ENCODE assay signal across 9 cellular contexts in the genomic region with DNA sequence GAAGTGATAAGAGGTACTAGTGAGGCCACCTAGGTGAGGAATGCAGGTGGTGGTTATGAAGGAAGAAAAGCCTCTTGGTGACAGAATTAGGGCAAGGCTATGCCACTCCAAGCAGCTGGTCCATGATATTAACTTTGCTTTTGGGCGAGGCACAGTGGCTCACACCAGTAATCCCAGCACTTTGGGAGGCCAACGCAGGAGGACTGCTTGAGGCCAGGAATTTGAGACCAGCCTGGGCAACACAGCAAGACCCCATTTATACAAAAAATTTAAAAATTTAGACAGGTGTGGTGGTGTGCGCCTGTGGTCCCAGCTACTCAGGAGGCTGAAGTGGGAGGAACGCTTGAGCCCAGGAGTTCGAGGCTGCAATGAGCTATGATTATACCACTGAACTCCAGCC.
"Had no signal": no experiment of that assay in that cellular context is flagged by ENCODE, and none has a peak within 500 bp of the region (broad histone marks: within the 10 kb centered on the region; RNA-seq: fewer than 3 reads in every experiment).

No MANE protein-coding gene starts in this region.

- H3K4me2 ChIP-seq: GM23338 had no signal

- H3K4me3 ChIP-seq: GM23338 had no signal

- DNase-seq: H9, HCEC 1CT, HFFc6, IMR-90, KBM-7 had no signal

- FAIRE-seq: H1, H54 had no signal

- H2AFZ ChIP-seq: GM23338 had no signal

- ATAC-seq: GM23338 had no signal

- H3K27ac ChIP-seq: HL-60 had no signal
